Comparison of ENCODE assay signal across 36 cellular contexts in the genomic region with DNA sequence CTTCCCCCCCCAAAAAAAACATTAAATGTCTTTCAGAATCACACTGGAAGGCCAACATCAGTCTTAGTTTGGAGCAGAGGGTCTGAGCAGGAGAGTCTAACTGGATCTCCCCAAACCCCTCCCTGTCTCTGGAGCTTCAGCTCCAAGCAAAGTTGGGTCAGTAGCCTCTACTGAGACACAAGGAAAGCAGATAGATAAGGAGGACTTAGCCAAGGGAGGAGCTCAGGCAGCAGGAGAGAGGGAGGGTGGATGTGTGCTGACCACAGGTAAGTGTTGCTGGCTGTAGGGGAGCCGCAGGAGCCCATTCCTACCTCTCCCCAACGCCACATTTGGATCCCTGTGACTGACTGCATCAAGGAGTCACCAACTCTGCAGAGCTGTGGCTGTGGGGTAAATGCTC. TPM values are rescaled to one million over a fixed set of nuclear protein-coding genes. Genes with fewer than 3 reads are reported as not detected.
"Had no signal": no experiment of that assay in that cellular context is flagged by ENCODE, and none has a peak within 500 bp of the region (broad histone marks: within the 10 kb centered on the region; RNA-seq: fewer than 3 reads in every experiment).

No MANE protein-coding gene starts in this region.

- H3K27ac Mint-ChIP-seq: activated CD4-positive, alpha-beta memory T cell treated with anti-CD3 and anti-CD28 coated beads, Interleukin-2, amount 10 ng/mL, durations not matched to agents 7 days and 5 days; activated naive CD8-positive, alpha-beta T cell; activated naive CD8-positive, alpha-beta T cell treated with anti-CD3 and anti-CD28 coated beads, Interleukin-2, amount 50 U/mL, for 24 hours; activated T-cell treated with anti-CD3 and anti-CD28 coated beads, Interleukin-2, amount 50 U/mL, for 24 hours; activated T-helper 2 cell treated with anti-CD3 and anti-CD28 coated beads, Interferon-gamma antibody, Interleukin-2, Interleukin-4, amounts not matched to agents 10 μg/mL and 5 μg/mL and 100 μg/mL, durations not matched to agents 14 hours and 24 hours and 36 hours had no signal

- H3K9me3 Mint-ChIP-seq: activated CD4-positive, alpha-beta memory T cell treated with anti-CD3 and anti-CD28 coated beads, Interleukin-2, amount 10 ng/mL, durations not matched to agents 7 days and 5 days; activated naive CD8-positive, alpha-beta T cell treated with anti-CD3 and anti-CD28 coated beads, Interleukin-2, amount 50 U/mL, for 24 hours had no signal

- H3K4me3 ChIP-seq: SJCRH30, SK-N-MC had no signal

- H3K36me3 ChIP-seq: SJCRH30 had no signal

- DNase-seq: activated CD4-positive, alpha-beta memory T cell treated with anti-CD3 and anti-CD28 coated beads, Interleukin-2, amount 10 ng/mL, durations not matched to agents 7 days and 5 days; activated CD4-positive, alpha-beta T cell treated with anti-CD3 and anti-CD28 coated beads for 1 hour; activated CD4-positive, alpha-beta T cell treated with anti-CD3 and anti-CD28 coated beads for 48 hours; activated CD4-positive, CD25-positive, alpha-beta regulatory T cell; activated gamma-delta T cell; activated naive CD4-positive, alpha-beta T cell treated with Interleukin-2 at 50 U/mL for 16 hours; activated naive CD8-positive, alpha-beta T cell treated with anti-CD3 and anti-CD28 coated beads, Interleukin-2, amount 50 U/mL, for 24 hours; activated T-cell treated with anti-CD3 and anti-CD28 coated beads, Interleukin-2, amount 50 U/mL, for 24 hours; anterior cingulate cortex; central memory CD4-positive, alpha-beta T cell; NCI-H1092 treated with DMSO at 0.1 percent for 48 hours; NCI-H1417; NCI-H146; NCI-H187; NCI-H2029 treated with DMSO at 0.1 percent for 48 hours; NCI-H2107; NCI-H2171; NCI-H510A; NCI-H526; NCI-H748 treated with DMSO at 0.1 percent for 48 hours; NK-92 treated with Interleukin-12 subunit alpha and Interleukin-12 subunit beta, amount 100 ng/mL, for 24 hours; PC-3; SHP77; SJCRH30; T1000; WERI-Rb-1 had no signal

- H3K27me3 Mint-ChIP-seq: activated CD4-positive, alpha-beta memory T cell treated with anti-CD3 and anti-CD28 coated beads, Interleukin-2, amount 10 ng/mL, durations not matched to agents 7 days and 5 days; activated naive CD8-positive, alpha-beta T cell; activated naive CD8-positive, alpha-beta T cell treated with anti-CD3 and anti-CD28 coated beads, Interleukin-2, amount 50 U/mL, for 24 hours; activated T-cell treated with anti-CD3 and anti-CD28 coated beads, Interleukin-2, amount 50 U/mL, for 24 hours had no signal

- H3K4me3 Mint-ChIP-seq: activated CD4-positive, alpha-beta memory T cell treated with anti-CD3 and anti-CD28 coated beads, Interleukin-2, amount 10 ng/mL, durations not matched to agents 7 days and 5 days; activated naive CD8-positive, alpha-beta T cell; activated naive CD8-positive, alpha-beta T cell treated with anti-CD3 and anti-CD28 coated beads, Interleukin-2, amount 50 U/mL, for 24 hours; activated T-cell treated with anti-CD3 and anti-CD28 coated beads, Interleukin-2, amount 50 U/mL, for 24 hours; brain had no signal

- H3K27me3 ChIP-seq: SJCRH30 had no signal

- H3K27ac ChIP-seq: RWPE1, SJCRH30, SK-N-MC, WERI-Rb-1 had no signal

- ATAC-seq: activated naive CD8-positive, alpha-beta T cell treated with anti-CD3 and anti-CD28 coated beads, Interleukin-2, amount 50 U/mL, for 24 hours; PC-3 had no signal

RNA-seq across cellular contexts. Expression of a gene that starts 7.0 kb away (rescaled TPM):
- total RNA-seq: bronchial epithelial cell, M059J had no signal

RNA-seq across cellular contexts. Expression of a gene that starts 17.9 kb away (rescaled TPM):
- total RNA-seq: activated CD4-positive, alpha-beta memory T cell treated with anti-CD3 and anti-CD28 coated beads, Interleukin-2, amount 10 ng/mL, durations not matched to agents 7 days and 5 days; bronchial epithelial cell; M059J; T-helper 1 cell treated with Interleukin-12 subunit alpha and Interleukin-12 subunit beta and Interleukin-4 antibody, amounts not matched to agents 30 ng/mL and 1 ng/mL, for 36 hours had no signal

RNA-seq across cellular contexts. Expression of a gene that starts 50.1 kb away (rescaled TPM):
- total RNA-seq: activated CD4-positive, alpha-beta memory T cell treated with anti-CD3 and anti-CD28 coated beads, Interleukin-2, amount 10 ng/mL, durations not matched to agents 7 days and 5 days; activated CD8-positive, alpha-beta memory T cell treated with anti-CD3 and anti-CD28 coated beads for 36 hours; activated T-helper 2 cell treated with anti-CD3 and anti-CD28 coated beads, Interferon-gamma antibody, Interleukin-2, Interleukin-4, amounts not matched to agents 10 μg/mL and 5 μg/mL and 100 μg/mL, durations not matched to agents 14 hours and 24 hours and 36 hours; bronchial epithelial cell; M059J; PC-3; SJCRH30; T-helper 1 cell treated with Interleukin-12 subunit alpha and Interleukin-12 subunit beta and Interleukin-4 antibody, amounts not matched to agents 30 ng/mL and 1 ng/mL, for 36 hours; T-helper 2 cell treated with Interferon-gamma antibody and Interleukin-4, amounts not matched to agents 100 ng/mL and 5 ng/mL, for 36 hours had no signal
